In genomic region chr7:40979296-40979695, GRCh38 we compare ENCODE assay signal across 27 cellular contexts.
"Had no signal": no experiment of that assay in that cellular context is flagged by ENCODE, and none has a peak within 500 bp of the region (broad histone marks: within the 10 kb centered on the region; RNA-seq: fewer than 3 reads in every experiment).

No MANE protein-coding gene starts in this region.

- H3K4me3 ChIP-seq: ascending aorta, colonic mucosa, esophagus squamous epithelium, heart right ventricle, left lung, lower lobe of right lung, mucosa of descending colon, right atrium auricular region, stomach, tibial artery had no signal

- H3K27me3 ChIP-seq: ascending aorta, colonic mucosa, esophagus squamous epithelium, heart right ventricle, left lung, right atrium auricular region, stomach, tibial artery had no signal

- ATAC-seq: activated CD4-positive, CD25-positive, alpha-beta regulatory T cell treated with anti-CD3 and anti-CD28 coated beads, Interleukin-2, amount 50 U/mL, for 24 hours; heart right ventricle; left lung; lower lobe of right lung; mucosa of descending colon; natural killer cell treated with Interleukin-12 subunit alpha and Interleukin-12 subunit beta and Interleukin-15 and Interleukin-18, amount 100 ng/mL, for 72 hours; stimulated activated naive B cell treated with anti-CD40 and anti-IgM and Interleukin-4, amounts not matched to agents 10 μg/mL and 1 μg/mL and 100 μg/mL, for 72 hours had no signal

- H3K4me1 ChIP-seq: ascending aorta, colonic mucosa, esophagus squamous epithelium, heart right ventricle, left lung, lower lobe of right lung, right atrium auricular region, stomach, tibial artery had no signal

- H3K9me3 ChIP-seq: ascending aorta, colonic mucosa, esophagus squamous epithelium, left lung, lower lobe of right lung, mucosa of descending colon, right atrium auricular region, stomach, tibial artery had no signal

- H3K36me3 ChIP-seq: ascending aorta, colonic mucosa, esophagus squamous epithelium, heart right ventricle, left lung, lower lobe of right lung, right atrium auricular region, stomach, tibial artery, WERI-Rb-1 had no signal

- DNase-seq: activated CD4-positive, alpha-beta T cell treated with anti-CD3 and anti-CD28 coated beads for 48 hours; activated CD4-positive, alpha-beta T cell treated with anti-CD3 and anti-CD28 coated beads, Interleukin-2, amount 50 U/mL, for 48 hours; activated CD8-positive, alpha-beta memory T cell treated with anti-CD3 and anti-CD28 coated beads, Interleukin-2, amount 50 U/mL, for 48 hours; activated gamma-delta T cell; activated naive CD4-positive, alpha-beta T cell treated with anti-CD3 and anti-CD28 coated beads, Interleukin-2, amount 10 ng/mL, durations not matched to agents 7 days and 5 days; activated naive CD8-positive, alpha-beta T cell treated with anti-CD3 and anti-CD28 coated beads, Interleukin-2, amount 10 ng/mL, durations not matched to agents 7 days and 5 days; activated T-cell treated with anti-CD3 and anti-CD28 coated beads, Interleukin-2, amount 50 U/mL, for 24 hours; colonic mucosa; effector CD8-positive, alpha-beta T cell; esophagus squamous epithelium; foreskin melanocyte; heart right ventricle; left lung; lower lobe of right lung; mucosa of descending colon; stimulated activated CD4-positive, alpha-beta T cell treated with anti-CD3 and anti-CD28 coated beads, Interleukin-15, amount 100 ng/mL, for 24 hours; stimulated activated CD4-positive, alpha-beta T cell treated with anti-CD3 and anti-CD28 coated beads, Interleukin-2, amount 100 ng/mL, for 24 hours; stimulated activated naive B cell treated with anti-CD40 and anti-IgM and Interleukin-4, amounts not matched to agents 10 μg/mL and 1 μg/mL and 100 μg/mL, for 72 hours; stomach; T-helper 9 cell; tibial artery; WERI-Rb-1 had no signal

- H3K27ac ChIP-seq: ascending aorta, colonic mucosa, epithelial cell of prostate, esophagus squamous epithelium, heart right ventricle, left lung, lower lobe of right lung, right atrium auricular region, stomach, tibial artery, WERI-Rb-1 had no signal
